ENCODE assay signal across 20 cellular contexts in the genomic region with DNA sequence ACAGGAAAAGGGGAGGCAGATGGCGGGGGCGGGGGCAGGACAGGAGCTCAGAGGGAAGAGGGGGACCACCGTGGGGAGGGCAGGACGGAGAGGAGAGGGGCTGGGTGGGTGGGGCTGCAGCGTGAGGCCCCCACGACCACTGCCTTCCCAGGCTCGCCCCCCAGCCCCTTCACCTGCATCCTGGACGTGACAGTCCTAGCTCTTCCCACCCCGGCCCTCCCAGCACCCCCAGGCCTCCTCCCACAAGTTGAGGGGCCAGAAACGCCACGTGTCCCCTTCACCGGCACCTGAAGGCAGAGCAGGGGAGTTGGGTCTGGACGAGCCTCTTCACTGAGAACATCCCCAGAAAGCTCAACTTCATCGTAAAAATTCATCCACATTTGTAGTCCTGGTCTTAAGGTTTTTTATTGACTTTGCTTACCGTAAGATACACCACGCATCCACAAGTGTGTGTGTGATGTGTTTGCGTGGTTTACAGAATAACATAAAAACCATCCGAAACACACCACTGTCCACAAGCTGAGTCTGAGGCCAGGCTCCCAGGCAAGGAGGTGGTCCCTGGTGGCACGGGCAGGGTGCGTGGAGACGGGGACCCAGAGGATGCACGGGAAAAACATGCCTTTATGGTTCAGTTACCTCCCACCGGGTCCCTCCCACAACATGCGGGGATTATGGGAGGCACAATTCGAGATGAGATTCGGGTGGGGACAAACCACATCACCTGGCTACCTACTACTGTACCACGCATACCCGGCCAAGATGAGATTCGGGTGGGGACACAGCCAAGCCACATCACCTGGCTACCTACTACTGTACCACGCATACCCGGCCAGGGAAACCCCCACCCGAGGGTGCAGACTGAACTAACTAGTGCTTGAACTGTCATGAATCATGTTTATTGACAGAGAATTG.
"Had no signal": no experiment of that assay in that cellular context is flagged by ENCODE, and none has a peak within 500 bp of the region (broad histone marks: within the 10 kb centered on the region; RNA-seq: fewer than 3 reads in every experiment).

No MANE protein-coding gene starts in this region.

- H3K36me3 ChIP-seq: ascending aorta, breast epithelium, left lung, neural progenitor cell, pancreas, suprapubic skin had no signal

- DNase-seq: activated CD4-positive, alpha-beta T cell treated with anti-CD3 and anti-CD28 coated beads for 4 hours; activated CD8-positive, alpha-beta T cell treated with anti-CD3 and anti-CD28 coated beads for 36 hours; activated gamma-delta T cell; activated naive CD8-positive, alpha-beta T cell treated with anti-CD3 and anti-CD28 coated beads for 36 hours; activated T-cell treated with anti-CD3 and anti-CD28 coated beads, Interleukin-2, amount 50 U/mL, for 4 hours; mesendoderm; retina; small intestine; stimulated activated CD4-positive, alpha-beta T cell treated with anti-CD3 and anti-CD28 coated beads, Interleukin-4, amount 100 ng/mL, for 4 hours; stimulated activated CD8-positive, alpha-beta memory T cell treated with anti-CD3 and anti-CD28 coated beads, Interleukin-4, amount 100 ng/mL, for 48 hours; stimulated activated naive CD4-positive, alpha-beta T cell treated with Interleukin-2 at 50 U/mL for 16 hours; T-helper 17 cell; trophoblast cell had no signal

- H3K27ac Mint-ChIP-seq: activated CD8-positive, alpha-beta T cell treated with anti-CD3 and anti-CD28 coated beads for 36 hours; activated naive CD8-positive, alpha-beta T cell treated with anti-CD3 and anti-CD28 coated beads for 36 hours; endodermal cell; neural progenitor cell; T-helper 17 cell had no signal

- H3K9me3 Mint-ChIP-seq: activated CD8-positive, alpha-beta T cell treated with anti-CD3 and anti-CD28 coated beads for 36 hours; activated naive CD8-positive, alpha-beta T cell treated with anti-CD3 and anti-CD28 coated beads for 36 hours; activated T-cell treated with anti-CD3 and anti-CD28 coated beads, Interleukin-2, amount 50 U/mL, for 4 hours; endodermal cell; neural progenitor cell had no signal

- H3K27me3 ChIP-seq: ascending aorta, breast epithelium, neural progenitor cell, pancreas had no signal

- H3K36me3 Mint-ChIP-seq: activated naive CD8-positive, alpha-beta T cell treated with anti-CD3 and anti-CD28 coated beads for 36 hours; neural progenitor cell had no signal

- H3K4me3 Mint-ChIP-seq: activated CD8-positive, alpha-beta T cell treated with anti-CD3 and anti-CD28 coated beads for 36 hours; activated naive CD8-positive, alpha-beta T cell treated with anti-CD3 and anti-CD28 coated beads for 36 hours; activated T-cell treated with anti-CD3 and anti-CD28 coated beads, Interleukin-2, amount 50 U/mL, for 4 hours; endodermal cell; neural progenitor cell; T-helper 17 cell had no signal

- H3K4me3 ChIP-seq: ascending aorta, breast epithelium, left lung, neural progenitor cell, pancreas, suprapubic skin had no signal

- H3K4me1 Mint-ChIP-seq: activated naive CD8-positive, alpha-beta T cell treated with anti-CD3 and anti-CD28 coated beads for 36 hours; endodermal cell; T-helper 17 cell had no signal

- ATAC-seq: activated CD8-positive, alpha-beta T cell treated with anti-CD3 and anti-CD28 coated beads for 36 hours; activated T-cell treated with anti-CD3 and anti-CD28 coated beads, Interleukin-2, amount 50 U/mL, for 4 hours; left lung; pancreas; T-helper 17 cell had no signal

- H3K9me3 ChIP-seq: ascending aorta, breast epithelium, left lung, pancreas, suprapubic skin had no signal

- H3K4me1 ChIP-seq: neural progenitor cell, pancreas had no signal

- H3K27ac ChIP-seq: ascending aorta, breast epithelium, left lung, neural progenitor cell, pancreas, suprapubic skin had no signal
